In genomic region chr9:33289501-33289900, GRCh38 we compare ENCODE assay signal across 8 cellular contexts. TPM values are rescaled to one million over a fixed set of nuclear protein-coding genes. Genes with fewer than 3 reads are reported as not detected.
A peak's percentile ranks its signal among the peaks of the same experiment; 100 is the strongest.
DNase-seq lines count a peak whose midpoint lies in the region; ATAC-seq and TF ChIP-seq lines count a peak whose summit lies in the region.

No MANE protein-coding gene starts in this region.

- ATAC-seq in SK-N-SH treated with all-trans-retinoic acid at 6 μM for 48 hours (peak; percentile 1; the same call in 1 of the 3 replicates), mucosa of descending colon (no peak)
- ATAC-seq in central memory CD8-positive, alpha-beta T cell (replicated peaks; ENCODE audit: extremely low read depth, poor library complexity, severe bottlenecking): no peak

- no peak for TF ChIP-seq EP300 in tibial nerve (IDR thresholded peaks at IDR 0.05)

- H3K4me3 Mint-ChIP-seq in central memory CD8-positive, alpha-beta T cell: peak overlapping the region; percentile 84

- peaks cover 31% of the 10 kb centered on the region for H3K4me1 Mint-ChIP-seq in central memory CD8-positive, alpha-beta T cell

- intact Hi-C loops in mucosa of descending colon (cut with DNase I, micrococcal nuclease): no loop called here

- H3K36me3 Mint-ChIP-seq in central memory CD8-positive, alpha-beta T cell (ENCODE audit: insufficient read depth): peaks cover 22% of the 10 kb centered on the region

- H3K4me3 ChIP-seq in GM08714 (ENCODE audit: low read length) (peak overlapping the region; percentile 75), mucosa of descending colon (no peak overlapping the region), tibial nerve (peak overlapping the region; percentile 60 to 98 (median 94))

- H3K27me3 ChIP-seq in tibial nerve: no peaks in the 10 kb centered on the region

- POLR2A ChIA-PET in HEK293T (lab: Yijun Ruan, JAX): interaction anchor here (0.8 to 1.7 kb wide), 12 partner anchors 9 to 1086 kb away, joined by 3 to 8 read pairs (median 4); partner anchors contain the start of genes ANKRD18B, BAG1, CHMP5 and DNAJA1

- H3K4me1 ChIP-seq in mucosa of descending colon (ENCODE audit: low read depth) (peaks cover 24% of the 10 kb centered on the region), tibial nerve (peaks cover 0 to 61% (median 29%) of the 10 kb centered on the region in 4 donors)

- H3K27ac ChIP-seq in tibial nerve: peak overlapping the region; percentile 97 to 99 (median 99)

- H3K36me3 ChIP-seq in mucosa of descending colon (ENCODE audit: low read depth) (no peaks in the 10 kb centered on the region), tibial nerve (peaks cover 0 to 23% (median 0%) of the 10 kb centered on the region in 3 donors)

- CTCF ChIA-PET in HEK293T (lab: Yijun Ruan, JAX): no interaction called here

- H3K27me3 Mint-ChIP-seq in central memory CD8-positive, alpha-beta T cell: no peaks in the 10 kb centered on the region

- no peak for TF ChIP-seq POLR2A in tibial nerve (IDR thresholded peaks at IDR 0.05)

- no peaks in the 10 kb centered on the region for H3K9me3 ChIP-seq in mucosa of descending colon
- H3K9me3 ChIP-seq in tibial nerve: no peaks in the 10 kb centered on the region

- peak overlapping the region; percentile 97 for H3K27ac Mint-ChIP-seq in central memory CD8-positive, alpha-beta T cell (ENCODE audit: low read depth)

- WGBS in tibial nerve, 2 donors: 13 to 17% methylated on average over 12 of the region's 12 CpGs

- no peaks in the 10 kb centered on the region for H3K9me3 Mint-ChIP-seq in central memory CD8-positive, alpha-beta T cell

- no peak for DNase-seq in central memory CD8-positive, alpha-beta T cell (ENCODE audit: low spot score in 2 of 2)
- peak; percentile 37 to 53 (median 49) for DNase-seq in mucosa of descending colon
- DNase-seq in tibial nerve (ENCODE audit: low spot score in 2 of 2): no peak
- no peak for DNase-seq in middle frontal gyrus (ENCODE audit: extremely low spot score, low spot score)
- no peak for DNase-seq in HEK293T (ENCODE audit: extremely low spot score)
- no peak for DNase-seq in GM19238 (ENCODE audit: insufficient read length, low spot score)

- TF ChIP-seq CTCF in mucosa of descending colon (IDR thresholded peaks at IDR 0.05) (no peak), tibial nerve (IDR thresholded peaks at IDR 0.05) (no peak)

TF ChIP-seq in SK-N-SH treated with all-trans-retinoic acid at 6 μM for 48 hours, 23 proteins besides CTCF, POLR2A, EP300 and RAD21:
- TF ChIP-seq TCF4 (CRISPR knock-in tag; IDR thresholded peaks at IDR 0.05; ENCODE audit: borderline replicate concordance): no peak
- TF ChIP-seq ARNTL (CRISPR knock-in tag; IDR thresholded peaks at IDR 0.05; ENCODE audit: borderline replicate concordance, low read depth): no peak
- no peak for TF ChIP-seq ZC3H10 (CRISPR knock-in tag; IDR thresholded peaks at IDR 0.05)
- TF ChIP-seq TSHZ2 (CRISPR knock-in tag; IDR thresholded peaks at IDR 0.05): no peak
- TF ChIP-seq ESRRG (CRISPR knock-in tag; IDR thresholded peaks at IDR 0.05): no peak
- no peak for TF ChIP-seq RARB (CRISPR knock-in tag; IDR thresholded peaks at IDR 0.05)
- no peak for TF ChIP-seq SNAI2 (CRISPR knock-in tag; IDR thresholded peaks at IDR 0.05)
- no peak for TF ChIP-seq ZFP3 (CRISPR knock-in tag; IDR thresholded peaks at IDR 0.05)
- TF ChIP-seq ZFP30 (CRISPR knock-in tag; IDR thresholded peaks at IDR 0.05): no peak
- TF ChIP-seq OSR1 (CRISPR knock-in tag; IDR thresholded peaks at IDR 0.05): no peak
- TF ChIP-seq ZNF565 (CRISPR knock-in tag; conservative IDR thresholded peaks at IDR 0.05; ENCODE audit: low read depth): no peak

TF ChIP-seq in HEK293T, 16 proteins besides CTCF, POLR2A, EP300 and RAD21:
- TF ChIP-seq SUZ12 (IDR thresholded peaks at IDR 0.05) (no peak), SP1 (IDR thresholded peaks at IDR 0.05) (no peak), FOXA1 (IDR thresholded peaks at IDR 0.05) (no peak), LEF1 (IDR thresholded peaks at IDR 0.05; ENCODE audit: borderline replicate concordance) (no peak), FOXK2 (IDR thresholded peaks at IDR 0.05) (no peak), ARNT (IDR thresholded peaks at IDR 0.05) (no peak), NFRKB (IDR thresholded peaks at IDR 0.05) (no peak), L3MBTL2 (conservative IDR thresholded peaks at IDR 0.05) (no peak), ELF4 (IDR thresholded peaks at IDR 0.05) (no peak), PKNOX1 (IDR thresholded peaks at IDR 0.05) (no peak), FOXM1 (IDR thresholded peaks at IDR 0.05; ENCODE audit: borderline replicate concordance) (no peak), CTBP1 (IDR thresholded peaks at IDR 0.05; ENCODE audit: borderline replicate concordance) (no peak), BHLHE40 (IDR thresholded peaks at IDR 0.05; ENCODE audit: borderline replicate concordance) (no peak), TARDBP (IDR thresholded peaks at IDR 0.05) (no peak), ZNF384 (IDR thresholded peaks at IDR 0.05) (no peak), HDGF (IDR thresholded peaks at IDR 0.05; ENCODE audit: borderline replicate concordance) (no peak)

RNA-seq across cellular contexts. Expression of gene NFX1, which starts 0.8 kb away (rescaled TPM):
- total RNA-seq in mucosa of descending colon (10 to 100 TPM; 35.9 to 44.4 (median 39.5) TPM), tibial nerve (10 to 100 TPM; 35.2 to 45.9 (median 40.5) TPM)

RNA-seq across cellular contexts. Expression of gene CHMP5, which starts 24.7 kb away (rescaled TPM):
- total RNA-seq in mucosa of descending colon (10 to 100 TPM; 72.2 to 98.1 (median 84.3) TPM), tibial nerve (10 to 100 TPM; 56.1 to 67.4 (median 59.3) TPM)

RNA-seq across cellular contexts. Expression of gene BAG1, which starts 25.0 kb away (rescaled TPM):
- total RNA-seq in mucosa of descending colon (100 to 1,000 TPM; 120 to 155 (median 153) TPM), tibial nerve (100 to 1,000 TPM; 108 to 134 (median 123) TPM)

RNA-seq across cellular contexts. Expression of gene SPINK4, which starts 49.5 kb away (rescaled TPM):
- total RNA-seq in mucosa of descending colon (10 to 100 TPM; 13.2 to 85.2 (median 33.3) TPM), tibial nerve (not detected)

Comparison
In these comparisons a context has a peak if more than half of its experiments do, and no peak if none do; other contexts are left out.
1. DNase-seq: peak in mucosa of descending colon (3 of 3); none in central memory CD8-positive, alpha-beta T cell (0 of 2), tibial nerve (0 of 2), middle frontal gyrus (single experiment), HEK293T (single experiment) and GM19238 (single experiment).